ENCODE assay signal across 30 cellular contexts in the genomic region with DNA sequence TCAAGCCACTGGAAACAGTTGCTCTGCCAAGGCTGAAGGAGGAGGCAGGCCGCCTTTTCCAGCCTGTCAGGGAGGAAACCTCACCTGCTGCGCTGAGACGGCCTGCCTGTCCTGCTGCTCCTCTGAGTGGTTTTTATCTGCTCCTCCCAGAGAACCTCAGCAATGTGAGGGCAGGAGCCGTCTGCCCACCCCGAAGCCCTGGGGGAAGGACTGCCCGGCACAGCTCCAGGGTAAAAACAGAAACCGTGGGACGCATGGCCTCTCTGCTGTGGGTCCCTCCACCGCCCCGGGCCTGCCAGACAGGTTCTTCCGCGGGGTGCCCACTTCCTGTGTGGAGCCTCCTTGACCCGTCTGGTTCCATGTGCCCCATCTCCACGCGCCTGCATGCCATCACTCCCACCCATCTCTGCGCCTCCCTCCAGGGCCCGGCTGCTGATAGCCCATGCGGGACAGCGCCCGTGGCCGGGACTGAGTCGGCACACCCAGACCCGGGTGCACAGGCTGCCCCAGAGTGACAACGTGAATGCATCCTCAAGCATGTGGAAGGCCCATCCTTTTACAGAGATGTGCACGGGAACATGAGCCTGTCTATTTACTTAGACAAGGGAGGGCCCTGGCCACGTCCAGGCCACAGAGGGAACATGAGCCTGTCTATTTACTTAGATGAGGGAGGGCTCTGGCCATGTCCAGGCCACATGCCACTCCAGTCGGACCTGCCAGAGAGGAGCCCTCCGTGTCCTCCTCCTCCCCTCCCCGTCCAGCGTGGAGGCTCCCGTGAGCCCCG. TPM values are rescaled to one million over a fixed set of nuclear protein-coding genes. Genes with fewer than 3 reads are reported as not detected.
DNase-seq lines count a peak whose midpoint lies in the region; ATAC-seq, FAIRE-seq and TF ChIP-seq lines count a peak whose summit lies in the region.
"Had no signal": no experiment of that assay in that cellular context is flagged by ENCODE, and none has a peak within 500 bp of the region (broad histone marks: within the 10 kb centered on the region; RNA-seq: fewer than 3 reads in every experiment).

No MANE protein-coding gene starts in this region.

- H3K9me3 ChIP-seq in H9 (ENCODE audit: control insufficient read depth, low read depth, low read length), result no peaks in the 10 kb centered on the region
- H3K9me3 ChIP-seq in neuronal stem cell (replicated peaks in 1 of 2; ENCODE audit: control insufficient read depth in 2 of 2, insufficient read depth in 1 of 2, low read depth in 1 of 2, low read length in 2 of 2), result no peaks in the 10 kb centered on the region
- H3K9me3 ChIP-seq in small intestine (ENCODE audit: control insufficient read depth, low read depth), result no peaks in the 10 kb centered on the region
- H3K9me3 ChIP-seq: MG63 had no signal

- H4K20me1 ChIP-seq in H9 (ENCODE audit: control insufficient read depth, insufficient read depth, insufficient read length), result no peaks in the 10 kb centered on the region

- H2BK5ac ChIP-seq in H9 (ENCODE audit: insufficient read length, low read length) (no peak overlapping the region), neuronal stem cell (ENCODE audit: low read length) (no peak overlapping the region)

- no peak overlapping the region for H2AK5ac ChIP-seq in H9 (ENCODE audit: insufficient read length, low read length)
- no peak overlapping the region for H2AK5ac ChIP-seq in neuronal stem cell (ENCODE audit: low read depth, low read length)

- H3K4me2 ChIP-seq in H9 (ENCODE audit: insufficient read depth, insufficient read length, low read length), result no peak overlapping the region
- no peak overlapping the region for H3K4me2 ChIP-seq in neuronal stem cell (ENCODE audit: insufficient read depth, low read length, poor library complexity, severe bottlenecking)

- H3K4me1 Mint-ChIP-seq in H9, result peaks cover 16 to 36% of the 10 kb centered on the region in 2 experiments
- H3K4me1 Mint-ChIP-seq: activated CD4-positive, alpha-beta T cell treated with anti-CD3 and anti-CD28 coated beads, Interleukin-2, amount 10 ng/mL, durations not matched to agents 24 days and 14 days; activated naive CD8-positive, alpha-beta T cell treated with anti-CD3 and anti-CD28 coated beads for 36 hours; stimulated activated effector memory CD8-positive, alpha-beta T cell treated with anti-CD3 and anti-CD28 coated beads, Interleukin-12 subunit alpha, Interleukin-12 subunit beta, amount 100 ng/mL, for 72 hours had no signal

- H3K14ac ChIP-seq in H9 (ENCODE audit: insufficient read depth, low read length) (no peak overlapping the region; the same call in 1 of the 2 replicates), neuronal stem cell (ENCODE audit: low read length) (peak overlapping the region; percentile 71)

- H3K27me3 Mint-ChIP-seq in H9 (ENCODE audit: low read depth), result no peaks in the 10 kb centered on the region; the same call in 1 of the 2 replicates

- ATAC-seq in HG02884 (IDR thresholded peaks at IDR 0.05; ENCODE audit: unreplicated experiment) (no peak), HG03342 (IDR thresholded peaks at IDR 0.05; ENCODE audit: unreplicated experiment) (no peak)
- ATAC-seq: stimulated activated effector memory CD8-positive, alpha-beta T cell treated with anti-CD3 and anti-CD28 coated beads, Interleukin-12 subunit alpha, Interleukin-12 subunit beta, amount 100 ng/mL, for 72 hours had no signal

- peak; percentile 48 for DNase-seq in COLO668 (lab: John Stamatoyannopoulos, UW; ENCODE audit: unreplicated experiment)
- DNase-seq in H9, result peak; percentile 43
- peak; percentile 77 for DNase-seq in islet precursor cell
- DNase-seq in neuronal stem cell (ENCODE audit: low spot score), result no peak
- no peak for DNase-seq in COR-L47 (lab: John Stamatoyannopoulos, UW)
- DNase-seq in small intestine, result no peak
- DNase-seq: activated CD4-positive, alpha-beta T cell treated with anti-CD3 and anti-CD28 coated beads, Interleukin-2, amount 10 ng/mL, durations not matched to agents 24 days and 14 days; activated effector memory CD4-positive, alpha-beta T cell treated with Interleukin-2 at 50 U/mL for 16 hours; activated naive CD8-positive, alpha-beta T cell treated with anti-CD3 and anti-CD28 coated beads for 36 hours; activated T-cell treated with anti-CD3 and anti-CD28 coated beads, Interleukin-2, amount 50 U/mL, for 1 hour; anterior cingulate cortex; C1 segment of cervical spinal cord; GOT3; hippocampal formation; KBM-7; mesenchymal stem cell; MG63; NCI-H2081; NCI-H226; NCI-H69; SHP77; T-helper 2 cell had no signal

- H4K8ac ChIP-seq in H9 (replicated peaks; ENCODE audit: insufficient read length, low read depth, low read length), result no peak overlapping the region
- no peak overlapping the region for H4K8ac ChIP-seq in neuronal stem cell (ENCODE audit: low read depth, low read length)

- WGBS in H9 (ENCODE audit: extremely low coverage, insufficient read length, low lambda C conversion rate), result no CpG with 5 or more reads among the region's 32 CpGs
- WGBS in neuronal stem cell (ENCODE audit: extremely low coverage in 2 of 2, insufficient read length in 2 of 2, insufficient replicate concordance in 1 of 2), 2 donors, result no CpG with 5 or more reads among the region's 32 CpGs
- 82 to 88% (median 85%) methylated on average over 30 to 32 of the region's 32 CpGs for WGBS in small intestine, 3 donors

- H3K9me3 Mint-ChIP-seq in H9, result peaks cover 0 to 5% of the 10 kb centered on the region in 2 experiments; a peak in 2 of 5 replicates
- H3K9me3 Mint-ChIP-seq: activated CD4-positive, alpha-beta T cell treated with anti-CD3 and anti-CD28 coated beads, Interleukin-2, amount 10 ng/mL, durations not matched to agents 24 days and 14 days; activated naive CD8-positive, alpha-beta T cell treated with anti-CD3 and anti-CD28 coated beads for 36 hours; stimulated activated effector memory CD8-positive, alpha-beta T cell treated with anti-CD3 and anti-CD28 coated beads, Interleukin-12 subunit alpha, Interleukin-12 subunit beta, amount 100 ng/mL, for 72 hours; type B pancreatic cell had no signal

- TF ChIP-seq CTCF in H9 (conservative IDR thresholded peaks at IDR 0.05), result no peak

- no peak overlapping the region for H2BK15ac ChIP-seq in H9 (ENCODE audit: low read depth, low read length)
- peak overlapping the region; percentile 39 for H2BK15ac ChIP-seq in neuronal stem cell (ENCODE audit: low read length)

- no peaks in the 10 kb centered on the region for H3K79me1 ChIP-seq in H9 (ENCODE audit: insufficient read depth, low read depth, low read length, poor library complexity, severe bottlenecking)
- H3K79me1 ChIP-seq in neuronal stem cell (ENCODE audit: low read depth, low read length), result peaks cover 2% of the 10 kb centered on the region

- no peaks in the 10 kb centered on the region for H3K36me3 Mint-ChIP-seq in H9 (ENCODE audit: insufficient read depth in 1 of 3, low read depth in 3 of 3)
- H3K36me3 Mint-ChIP-seq: activated naive CD8-positive, alpha-beta T cell treated with anti-CD3 and anti-CD28 coated beads for 36 hours; stimulated activated effector memory CD8-positive, alpha-beta T cell treated with anti-CD3 and anti-CD28 coated beads, Interleukin-12 subunit alpha, Interleukin-12 subunit beta, amount 100 ng/mL, for 72 hours; type B pancreatic cell had no signal

- FAIRE-seq in small intestine (lab: Jason Lieb, UNC), result no peak
- FAIRE-seq: bronchial epithelial cell had no signal

- H3K79me2 ChIP-seq in H9 (ENCODE audit: insufficient read depth, low read length), result no peaks in the 10 kb centered on the region

- H3K27me3 ChIP-seq in H9 (ENCODE audit: insufficient read depth, low read length) (no peaks in the 10 kb centered on the region), neuronal stem cell (ENCODE audit: control insufficient read depth in 3 of 3, insufficient read depth in 3 of 3, low read depth in 1 of 3, low read length in 3 of 3) (peaks cover 0 to 7% (median 3%) of the 10 kb centered on the region in 3 experiments), small intestine (ENCODE audit: control insufficient read depth in 2 of 2, insufficient read depth in 2 of 2, low read length in 2 of 2) (peaks cover 0 to 2% of the 10 kb centered on the region in 2 donors)
- H3K27me3 ChIP-seq: MG63 had no signal

- H3K4me1 ChIP-seq in H9 (ENCODE audit: insufficient read depth, low read length), result peaks cover 7% of the 10 kb centered on the region; the same call in 1 of the 2 replicates
- peaks cover 0 to 5% of the 10 kb centered on the region in 2 donors for H3K4me1 ChIP-seq in neuronal stem cell (ENCODE audit: control insufficient read depth in 2 of 2, insufficient read depth in 1 of 2, low read depth in 1 of 2, low read length in 2 of 2)
- peaks cover 0 to 5% of the 10 kb centered on the region in 2 donors for H3K4me1 ChIP-seq in small intestine (ENCODE audit: control insufficient read depth in 2 of 2, insufficient read depth in 1 of 2, low read depth in 1 of 2, low read length in 1 of 2)

- no peak overlapping the region for H4K5ac ChIP-seq in H9 (ENCODE audit: insufficient read length, low read depth, low read length)

- H3K36me3 ChIP-seq in neuronal stem cell (replicated peaks in 1 of 2; ENCODE audit: control insufficient read depth in 2 of 2, insufficient read depth in 2 of 2, low read length in 2 of 2), result no peaks in the 10 kb centered on the region
- H3K36me3 ChIP-seq in small intestine (ENCODE audit: control insufficient read depth in 2 of 2, insufficient read depth in 2 of 2, low read length in 2 of 2), result no peaks in the 10 kb centered on the region
- H3K36me3 ChIP-seq: MG63 had no signal

- no peak overlapping the region for H3K27ac ChIP-seq in H9 (ENCODE audit: insufficient read length, low read depth, low read length)
- no peak overlapping the region for H3K27ac ChIP-seq in neuronal stem cell (replicated peaks; ENCODE audit: low read length)
- H3K27ac ChIP-seq in small intestine (ENCODE audit: low read depth in 1 of 2, low read length in 1 of 2), result no peak overlapping the region

- no peak overlapping the region for H3K4ac ChIP-seq in H9 (ENCODE audit: low read depth, low read length)
- no peak overlapping the region for H3K4ac ChIP-seq in neuronal stem cell (ENCODE audit: low read length)

- H3K23ac ChIP-seq in H9 (ENCODE audit: insufficient read length, low read depth, low read length) (no peak overlapping the region), neuronal stem cell (ENCODE audit: low read depth, low read length, poor library complexity) (peak overlapping the region; percentile 89)

- H3T11ph ChIP-seq in H9 (ENCODE audit: low read length), result no peak overlapping the region

- no peaks in the 10 kb centered on the region for H3K23me2 ChIP-seq in H9 (ENCODE audit: insufficient read length, low read depth, low read length, poor library complexity, severe bottlenecking)

- H2BK20ac ChIP-seq in H9 (ENCODE audit: low read depth, low read length, poor library complexity, severe bottlenecking), result no peak overlapping the region

- H2AFZ ChIP-seq in H9 (ENCODE audit: low read length) (no peak overlapping the region), neuronal stem cell (ENCODE audit: low read length) (peak overlapping the region; percentile 49)

- H3K4me3 Mint-ChIP-seq in H9, result no peak overlapping the region
- H3K4me3 Mint-ChIP-seq: activated CD4-positive, alpha-beta T cell treated with anti-CD3 and anti-CD28 coated beads, Interleukin-2, amount 10 ng/mL, durations not matched to agents 24 days and 14 days; activated naive CD8-positive, alpha-beta T cell treated with anti-CD3 and anti-CD28 coated beads for 36 hours; stimulated activated effector memory CD8-positive, alpha-beta T cell treated with anti-CD3 and anti-CD28 coated beads, Interleukin-12 subunit alpha, Interleukin-12 subunit beta, amount 100 ng/mL, for 72 hours; type B pancreatic cell had no signal

- H3K18ac ChIP-seq in H9 (ENCODE audit: insufficient read length, low read depth, low read length), result no peak overlapping the region
- H3K18ac ChIP-seq in neuronal stem cell (ENCODE audit: low read length), result peak overlapping the region; percentile 64

- no peak overlapping the region for H2BK12ac ChIP-seq in H9 (ENCODE audit: insufficient read length, low read depth, low read length)
- peak overlapping the region; percentile 6 for H2BK12ac ChIP-seq in neuronal stem cell (ENCODE audit: low read length)

- no peak overlapping the region for H3K56ac ChIP-seq in H9 (ENCODE audit: insufficient read length, low read depth, low read length)

- no peak overlapping the region for H4K91ac ChIP-seq in H9 (ENCODE audit: insufficient read length, low read depth, low read length)
- no peak overlapping the region for H4K91ac ChIP-seq in neuronal stem cell (ENCODE audit: low read depth, low read length, poor library complexity)

- H2BK120ac ChIP-seq in H9 (ENCODE audit: low read depth, low read length, poor library complexity, severe bottlenecking) (no peak overlapping the region), neuronal stem cell (ENCODE audit: low read depth, low read length) (no peak overlapping the region)

- H3K4me3 ChIP-seq in neuronal stem cell (ENCODE audit: low read length in 2 of 2) (no peak overlapping the region), small intestine (ENCODE audit: low read depth in 1 of 2, low read length in 2 of 2) (no peak overlapping the region)
- H3K4me3 ChIP-seq: MG63 had no signal

- H3K9ac ChIP-seq in H9 (ENCODE audit: extremely low read depth, insufficient read length, low read length), result no peak overlapping the region
- peak overlapping the region; percentile 79 for H3K9ac ChIP-seq in neuronal stem cell (ENCODE audit: low read depth, low read length, poor library complexity)

- peak overlapping the region in 1 of 3 experiments; percentile 85; a peak in 1 of 7 replicates for H3K27ac Mint-ChIP-seq in H9
- H3K27ac Mint-ChIP-seq: activated CD4-positive, alpha-beta T cell treated with anti-CD3 and anti-CD28 coated beads, Interleukin-2, amount 10 ng/mL, durations not matched to agents 24 days and 14 days; activated naive CD8-positive, alpha-beta T cell treated with anti-CD3 and anti-CD28 coated beads for 36 hours; progenitor cell of endocrine pancreas; stimulated activated effector memory CD8-positive, alpha-beta T cell treated with anti-CD3 and anti-CD28 coated beads, Interleukin-12 subunit alpha, Interleukin-12 subunit beta, amount 100 ng/mL, for 72 hours; type B pancreatic cell had no signal

RNA-seq across cellular contexts. Expression of gene SLC49A3, which starts 4.0 kb away (rescaled TPM):
- total RNA-seq in H9 (2021), result 6.8 and 6.9 TPM in 2 replicates
- polyA plus RNA-seq in neuronal stem cell (2013, experiment 1 of 2), result 0.81 TPM
- 0.57 TPM for polyA plus RNA-seq in neuronal stem cell (2013, experiment 2 of 2)
- 1 to 10 TPM; 3.4 to 7.8 (median 3.5) TPM for polyA plus RNA-seq in small intestine
- total RNA-seq: Daoy had no signal
- polyA plus RNA-seq: AG04450 had no signal

RNA-seq across cellular contexts. Expression of gene PCGF3, which starts 12.7 kb away (rescaled TPM):
- total RNA-seq in H9 (2021), result 42.6 and 43.1 TPM in 2 replicates
- polyA plus RNA-seq in neuronal stem cell (2013, experiment 1 of 2), result 40.8 TPM
- polyA plus RNA-seq in neuronal stem cell (2013, experiment 2 of 2), result 42.5 TPM
- polyA plus RNA-seq in small intestine, result 10 to 100 TPM; 27.3 to 71.6 (median 40.6) TPM

RNA-seq across cellular contexts. Expression of gene MYL5, which starts 18.6 kb away (rescaled TPM):
- total RNA-seq in H9 (2021), result 18.0 and 18.4 TPM in 2 replicates
- polyA plus RNA-seq in neuronal stem cell (2013, experiment 1 of 2), result 4.1 TPM
- polyA plus RNA-seq in neuronal stem cell (2013, experiment 2 of 2), result 3.9 TPM
- polyA plus RNA-seq in small intestine, result 100 to 1,000 TPM in 2 of 3 donors, 10 to 100 TPM in 1; 36.1 to 316 (median 266) TPM

RNA-seq across cellular contexts. Expression of gene ATP5ME, which starts 18.9 kb away (rescaled TPM):
- 425 and 433 TPM in 2 replicates for total RNA-seq in H9 (2021)
- 966 TPM for polyA plus RNA-seq in neuronal stem cell (2013, experiment 1 of 2)
- polyA plus RNA-seq in neuronal stem cell (2013, experiment 2 of 2), result 911 TPM
- 1,000 to 10,000 TPM in 1 of 3 donors, 100 to 1,000 TPM in 2; 806 to 1,305 (median 980) TPM for polyA plus RNA-seq in small intestine

Comparison
In these comparisons a context has a peak if more than half of its experiments do, and no peak if none do; other contexts are left out.
1. DNase-seq: peak in COLO668 (single experiment), H9 (single experiment) and islet precursor cell (single experiment); none in neuronal stem cell (single experiment), COR-L47 (single experiment) and small intestine (single experiment).